In genomic region chr21:29164330-29164942, GRCh38 we compare ENCODE assay signal across 9 cellular contexts. TPM values are rescaled to one million over a fixed set of nuclear protein-coding genes. Genes with fewer than 3 reads are reported as not detected.
DNase-seq lines count a peak whose midpoint lies in the region; ATAC-seq and TF ChIP-seq lines count a peak whose summit lies in the region.
"Had no signal": no experiment of that assay in that cellular context is flagged by ENCODE, and none has a peak within 500 bp of the region (broad histone marks: within the 10 kb centered on the region; RNA-seq: fewer than 3 reads in every experiment).

No MANE protein-coding gene starts in this region.

- intact Hi-C loops in activated CD8-positive, alpha-beta T cell treated with anti-CD3 and anti-CD28 coated beads for 36 hours (cut with micrococcal nuclease) = no loop called here
- intact Hi-C loops in MCF 10A (cut with micrococcal nuclease) = loop anchor here (1.0 to 5.0 kb wide), 8 partner anchors 66 to 685 kb away; partner anchors contain the start of gene BACH1
- intact Hi-C loops in left colon (cut with DNase I, micrococcal nuclease) = loop anchor here in 1 of 2 donors (5.0 to 10.0 kb wide), 2 partner anchors 70 to 183 kb away; no protein-coding TSS in a partner anchor

- CTCF ChIA-PET in activated CD8-positive, alpha-beta T cell treated with anti-CD3 and anti-CD28 coated beads for 36 hours (lab: Charles Lee) = interaction anchor here (0.7 to 1.9 kb wide), 11 partner anchors 9 to 230 kb away, joined by 3 to 11 read pairs (median 4); no protein-coding TSS in a partner anchor
- CTCF ChIA-PET in activated CD8-positive, alpha-beta T cell treated with anti-CD3 and anti-CD28 coated beads, Interleukin-2, amount 10 ng/mL, durations not matched to agents 7 days and 5 days (lab: Charles Lee) = interaction anchor here (0.6 to 1.8 kb wide), 9 partner anchors 10 to 212 kb away, joined by 3 to 8 read pairs (median 3); no protein-coding TSS in a partner anchor
- CTCF ChIA-PET in MCF 10A (lab: Yijun Ruan, JAX) = interaction anchor here (0.6 to 4.7 kb wide), 62 partner anchors 11 to 879 kb away, joined by 3 to 93 read pairs (median 6); partner anchors contain the start of genes BACH1 and CCT8

- H3K27ac Mint-ChIP-seq in activated CD8-positive, alpha-beta T cell treated with anti-CD3 and anti-CD28 coated beads for 36 hours = no peak overlapping the region
- H3K27ac Mint-ChIP-seq in activated CD8-positive, alpha-beta T cell treated with anti-CD3 and anti-CD28 coated beads, Interleukin-2, amount 10 ng/mL, durations not matched to agents 7 days and 5 days = no peak overlapping the region
- H3K27ac Mint-ChIP-seq in MCF 10A (ENCODE audit: low read depth, unreplicated experiment) = peak overlapping the region; percentile 93
- H3K27ac Mint-ChIP-seq: activated naive CD8-positive, alpha-beta T cell treated with anti-CD3 and anti-CD28 coated beads, Interleukin-2, amount 10 ng/mL, durations not matched to agents 7 days and 5 days had no signal

- H3K9me3 Mint-ChIP-seq in activated CD8-positive, alpha-beta T cell treated with anti-CD3 and anti-CD28 coated beads for 36 hours = no peaks in the 10 kb centered on the region
- H3K9me3 Mint-ChIP-seq in activated CD8-positive, alpha-beta T cell treated with anti-CD3 and anti-CD28 coated beads, Interleukin-2, amount 10 ng/mL, durations not matched to agents 7 days and 5 days (ENCODE audit: insufficient read depth) = no peaks in the 10 kb centered on the region
- no peaks in the 10 kb centered on the region for H3K9me3 Mint-ChIP-seq in MCF 10A (ENCODE audit: unreplicated experiment)
- H3K9me3 Mint-ChIP-seq: activated naive CD8-positive, alpha-beta T cell treated with anti-CD3 and anti-CD28 coated beads, Interleukin-2, amount 10 ng/mL, durations not matched to agents 7 days and 5 days had no signal

- peak; percentile 34 for TF ChIP-seq CTCF in activated CD8-positive, alpha-beta T cell treated with anti-CD3 and anti-CD28 coated beads for 36 hours (IDR thresholded peaks at IDR 0.05)
- peak; percentile 84 for TF ChIP-seq CTCF in MCF 10A (IDR thresholded peaks at IDR 0.05; ENCODE audit: unreplicated experiment)

- peaks cover 3% of the 10 kb centered on the region for H3K4me1 Mint-ChIP-seq in activated CD8-positive, alpha-beta T cell treated with anti-CD3 and anti-CD28 coated beads for 36 hours (ENCODE audit: low read depth)
- peaks cover 6% of the 10 kb centered on the region for H3K4me1 Mint-ChIP-seq in activated CD8-positive, alpha-beta T cell treated with anti-CD3 and anti-CD28 coated beads, Interleukin-2, amount 10 ng/mL, durations not matched to agents 7 days and 5 days (ENCODE audit: low read depth)
- H3K4me1 Mint-ChIP-seq in MCF 10A (ENCODE audit: insufficient read depth, unreplicated experiment) = peaks cover 49% of the 10 kb centered on the region

- H3K36me3 Mint-ChIP-seq in activated CD8-positive, alpha-beta T cell treated with anti-CD3 and anti-CD28 coated beads for 36 hours (ENCODE audit: low read depth) = no peaks in the 10 kb centered on the region
- no peaks in the 10 kb centered on the region for H3K36me3 Mint-ChIP-seq in activated CD8-positive, alpha-beta T cell treated with anti-CD3 and anti-CD28 coated beads, Interleukin-2, amount 10 ng/mL, durations not matched to agents 7 days and 5 days (ENCODE audit: low read depth)
- H3K36me3 Mint-ChIP-seq in MCF 10A (ENCODE audit: insufficient read depth, unreplicated experiment) = no peaks in the 10 kb centered on the region

- DNase-seq in activated CD8-positive, alpha-beta T cell treated with anti-CD3 and anti-CD28 coated beads for 36 hours = no peak
- no peak for DNase-seq in activated CD8-positive, alpha-beta T cell treated with anti-CD3 and anti-CD28 coated beads, Interleukin-2, amount 10 ng/mL, durations not matched to agents 7 days and 5 days
- DNase-seq in NCI-H446 (lab: John Stamatoyannopoulos, UW) = peak; percentile 62 to 81
- DNase-seq in MCF 10A (ENCODE audit: unreplicated experiment) = peak; percentile 89
- DNase-seq in left colon = no peak
- DNase-seq in activated T-cell treated with anti-CD3 and anti-CD28 coated beads, Interleukin-2, amount 50 U/mL, for 1 hour = no peak
- DNase-seq: activated naive CD8-positive, alpha-beta T cell treated with anti-CD3 and anti-CD28 coated beads, Interleukin-2, amount 10 ng/mL, durations not matched to agents 7 days and 5 days had no signal

- no peak overlapping the region for H3K4me3 Mint-ChIP-seq in activated CD8-positive, alpha-beta T cell treated with anti-CD3 and anti-CD28 coated beads for 36 hours
- no peak overlapping the region for H3K4me3 Mint-ChIP-seq in activated CD8-positive, alpha-beta T cell treated with anti-CD3 and anti-CD28 coated beads, Interleukin-2, amount 10 ng/mL, durations not matched to agents 7 days and 5 days
- no peak overlapping the region for H3K4me3 Mint-ChIP-seq in MCF 10A (ENCODE audit: unreplicated experiment)
- H3K4me3 Mint-ChIP-seq: activated naive CD8-positive, alpha-beta T cell treated with anti-CD3 and anti-CD28 coated beads, Interleukin-2, amount 10 ng/mL, durations not matched to agents 7 days and 5 days had no signal

- no peaks in the 10 kb centered on the region for H3K27me3 Mint-ChIP-seq in activated CD8-positive, alpha-beta T cell treated with anti-CD3 and anti-CD28 coated beads for 36 hours
- peaks cover 3% of the 10 kb centered on the region for H3K27me3 Mint-ChIP-seq in activated CD8-positive, alpha-beta T cell treated with anti-CD3 and anti-CD28 coated beads, Interleukin-2, amount 10 ng/mL, durations not matched to agents 7 days and 5 days (ENCODE audit: low read depth)
- H3K27me3 Mint-ChIP-seq in MCF 10A (ENCODE audit: insufficient read depth, unreplicated experiment) = no peaks in the 10 kb centered on the region
- H3K27me3 Mint-ChIP-seq: activated naive CD8-positive, alpha-beta T cell treated with anti-CD3 and anti-CD28 coated beads, Interleukin-2, amount 10 ng/mL, durations not matched to agents 7 days and 5 days had no signal

- POLR2A ChIA-PET in activated CD8-positive, alpha-beta T cell treated with anti-CD3 and anti-CD28 coated beads for 36 hours (lab: Charles Lee) = no interaction called here
- POLR2A ChIA-PET in activated CD8-positive, alpha-beta T cell treated with anti-CD3 and anti-CD28 coated beads, Interleukin-2, amount 10 ng/mL, durations not matched to agents 7 days and 5 days (lab: Charles Lee) = interaction anchor here (0.6 to 1.2 kb wide), 2 partner anchors 136 to 503 kb away, joined by 3 read pairs; no protein-coding TSS in a partner anchor
- POLR2A ChIA-PET in MCF 10A (lab: Yijun Ruan, JAX) = interaction anchor here (0.8 to 4.3 kb wide), 24 partner anchors 11 to 207 kb away, joined by 3 to 89 read pairs (median 6); partner anchors contain the start of genes BACH1 and CCT8

- no TSS peak for BruUV-seq in MCF 10A (replicated peaks; lab: Mats Ljungman, UMichigan)

- peak; percentile 27 for ATAC-seq in activated CD8-positive, alpha-beta T cell treated with anti-CD3 and anti-CD28 coated beads for 36 hours
- no peak for ATAC-seq in activated CD8-positive, alpha-beta T cell treated with anti-CD3 and anti-CD28 coated beads, Interleukin-2, amount 10 ng/mL, durations not matched to agents 7 days and 5 days
- peak; percentile 89 for ATAC-seq in left colon
- no peak for ATAC-seq in GM19328 (IDR thresholded peaks at IDR 0.05; ENCODE audit: unreplicated experiment)
- ATAC-seq in GM18511 (IDR thresholded peaks at IDR 0.05; ENCODE audit: unreplicated experiment) = no peak

RNA-seq across cellular contexts. Expression of gene MAP3K7CL, which starts 34.0 kb away (rescaled TPM):
- total RNA-seq in activated CD8-positive, alpha-beta T cell treated with anti-CD3 and anti-CD28 coated beads for 36 hours = 1 to 10 TPM; 3.2 to 4.7 TPM
- total RNA-seq in activated CD8-positive, alpha-beta T cell treated with anti-CD3 and anti-CD28 coated beads, Interleukin-2, amount 10 ng/mL, durations not matched to agents 7 days and 5 days = 1 to 10 TPM; 3.4 to 4.4 TPM
- total RNA-seq in MCF 10A (2022) (4.9 and 6.3 TPM in 2 replicates), left colon (1 to 10 TPM; 4.0 to 4.4 TPM)

Comparison
In these comparisons a context has a peak if more than half of its experiments do, and no peak if none do; other contexts are left out.
1. ATAC-seq: peak in activated CD8-positive, alpha-beta T cell treated with anti-CD3 and anti-CD28 coated beads for 36 hours (single experiment) and left colon (single experiment); none in activated CD8-positive, alpha-beta T cell treated with anti-CD3 and anti-CD28 coated beads, Interleukin-2, amount 10 ng/mL, durations not matched to agents 7 days and 5 days (single experiment), GM19328 (single experiment) and GM18511 (single experiment).
2. DNase-seq: peak in NCI-H446 (2 of 2) and MCF 10A (single experiment); none in activated CD8-positive, alpha-beta T cell treated with anti-CD3 and anti-CD28 coated beads for 36 hours (single experiment), activated CD8-positive, alpha-beta T cell treated with anti-CD3 and anti-CD28 coated beads, Interleukin-2, amount 10 ng/mL, durations not matched to agents 7 days and 5 days (single experiment), left colon (0 of 2) and activated T-cell treated with anti-CD3 and anti-CD28 coated beads, Interleukin-2, amount 50 U/mL, for 1 hour (single experiment).